In the genomic region with DNA sequence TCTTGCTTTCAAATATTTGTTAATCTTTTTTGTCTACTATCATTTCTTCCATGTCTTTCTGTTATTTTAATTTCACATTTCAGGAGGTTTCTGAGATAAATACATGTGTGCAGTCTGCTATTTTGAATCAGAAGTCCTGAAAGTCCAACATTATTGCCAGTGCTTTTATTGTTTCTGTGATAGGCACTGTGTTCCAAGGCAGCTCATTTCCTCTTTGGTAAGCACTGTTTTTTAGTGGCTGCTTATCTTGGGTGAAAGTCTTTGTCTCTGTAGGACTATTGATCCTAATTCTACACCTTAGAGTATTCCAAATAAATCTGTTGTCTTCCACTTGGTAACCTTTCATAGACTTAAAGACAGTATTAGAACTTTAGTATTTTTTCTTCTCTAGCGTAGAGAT, we compare ENCODE assay signal across 33 cellular contexts.
"Had no signal": no experiment of that assay in that cellular context is flagged by ENCODE, and none has a peak within 500 bp of the region (broad histone marks: within the 10 kb centered on the region; RNA-seq: fewer than 3 reads in every experiment).

No MANE protein-coding gene starts in this region.

- H3K9me3 Mint-ChIP-seq: activated T-helper 17 cell treated with anti-CD3 and anti-CD28 coated beads, Interleukin-2, amount 50 U/mL, for 72 hours; effector memory CD8-positive, alpha-beta T cell had no signal

- H3K36me3 Mint-ChIP-seq: activated naive CD8-positive, alpha-beta T cell had no signal

- H3K36me3 ChIP-seq: brain microvascular endothelial cell, esophagus muscularis mucosa, gastrocnemius medialis, heart left ventricle had no signal

- H3K4me1 ChIP-seq: esophagus muscularis mucosa, foreskin keratinocyte, gastrocnemius medialis, heart left ventricle had no signal

- DNase-seq: activated B cell treated with CpG ODN at 0.5 μM for 24 hours; activated CD4-positive, alpha-beta T cell treated with anti-CD3 and anti-CD28 coated beads for 48 hours; activated CD4-positive, alpha-beta T cell treated with anti-CD3 and anti-CD28 coated beads, Interleukin-2, amount 50 U/mL, for 1 hour; activated CD4-positive, alpha-beta T cell treated with anti-CD3 and anti-CD28 coated beads, Interleukin-2, amount 50 U/mL, for 48 hours; activated CD8-positive, alpha-beta memory T cell treated with anti-CD3 and anti-CD28 coated beads for 24 hours; activated CD8-positive, alpha-beta T cell treated with anti-CD3 and anti-CD28 coated beads for 36 hours; activated effector memory CD4-positive, alpha-beta T cell treated with Interleukin-2 at 50 U/mL for 16 hours; activated gamma-delta T cell treated with Interleukin-2 at 50 U/mL for 16 hours; activated naive CD4-positive, alpha-beta T cell treated with anti-CD3 and anti-CD28 coated beads, Interleukin-2, amount 50 U/mL, for 16 hours; activated naive CD4-positive, alpha-beta T cell treated with Interleukin-2 at 50 U/mL for 16 hours; activated T-cell treated with anti-CD3 and anti-CD28 coated beads, Interleukin-2, amount 50 U/mL, for 4 hours; amniotic stem cell; anterior cingulate cortex; brain microvascular endothelial cell; caudate nucleus; cortex of kidney; dermis blood vessel endothelial cell; effector CD4-positive, alpha-beta T cell; effector memory CD8-positive, alpha-beta T cell; erythroblast; foreskin keratinocyte; gastrocnemius medialis; glutamatergic neuron; heart left ventricle; T-helper 2 cell; WERI-Rb-1 had no signal

- H3K27ac Mint-ChIP-seq: activated B cell treated with CpG ODN at 0.5 μM for 24 hours; activated CD8-positive, alpha-beta T cell treated with anti-CD3 and anti-CD28 coated beads for 36 hours; activated naive CD8-positive, alpha-beta T cell; activated T-helper 17 cell treated with anti-CD3 and anti-CD28 coated beads, Interleukin-2, amount 50 U/mL, for 72 hours; effector memory CD8-positive, alpha-beta T cell had no signal

- H3K4me3 ChIP-seq: esophagus muscularis mucosa, gastrocnemius medialis, heart left ventricle had no signal

- H3K4me3 Mint-ChIP-seq: activated B cell treated with CpG ODN at 0.5 μM for 24 hours; activated CD8-positive, alpha-beta T cell treated with anti-CD3 and anti-CD28 coated beads for 36 hours; activated naive CD8-positive, alpha-beta T cell; activated T-cell treated with anti-CD3 and anti-CD28 coated beads, Interleukin-2, amount 50 U/mL, for 4 hours; activated T-helper 17 cell treated with anti-CD3 and anti-CD28 coated beads, Interleukin-2, amount 50 U/mL, for 72 hours; effector memory CD8-positive, alpha-beta T cell had no signal

- H3K9me3 ChIP-seq: gastrocnemius medialis had no signal

- H3K27me3 ChIP-seq: brain microvascular endothelial cell, gastrocnemius medialis had no signal

- H3K4me1 Mint-ChIP-seq: activated T-helper 17 cell treated with anti-CD3 and anti-CD28 coated beads, Interleukin-2, amount 50 U/mL, for 72 hours had no signal

- ATAC-seq: activated CD4-positive, CD25-positive, alpha-beta regulatory T cell treated with anti-CD3 and anti-CD28 coated beads, Interleukin-2, amount 50 U/mL, for 24 hours; activated CD8-positive, alpha-beta T cell treated with anti-CD3 and anti-CD28 coated beads for 36 hours; activated T-cell treated with anti-CD3 and anti-CD28 coated beads, Interleukin-2, amount 50 U/mL, for 4 hours; activated T-helper 17 cell treated with anti-CD3 and anti-CD28 coated beads, Interleukin-2, amount 50 U/mL, for 72 hours; effector memory CD8-positive, alpha-beta T cell; foreskin keratinocyte; gastrocnemius medialis; heart left ventricle had no signal

- H3K27ac ChIP-seq: brain microvascular endothelial cell, esophagus muscularis mucosa, foreskin keratinocyte, gastrocnemius medialis, heart left ventricle, WERI-Rb-1 had no signal

- FAIRE-seq: astrocyte, colon, TTC549 had no signal
